15 cellular contexts compared by ENCODE assay signal in genomic region chr19:54756199-54757110, GRCh38. TPM values are rescaled to one million over a fixed set of nuclear protein-coding genes. Genes with fewer than 3 reads are reported as not detected.
"Had no signal": no experiment of that assay in that cellular context is flagged by ENCODE, and none has a peak within 500 bp of the region (broad histone marks: within the 10 kb centered on the region; RNA-seq: fewer than 3 reads in every experiment).

No MANE protein-coding gene starts in this region.

RNA-seq across cellular contexts. Expression of gene KIR2DL1, which starts 13.1 kb away (rescaled TPM):
- total RNA-seq: stomach, subcutaneous adipose tissue, temporal lobe, testis, thoracic aorta, thyroid gland, tibial nerve, transverse colon, ureter, urinary bladder, uterus, vagina had no signal
- polyA plus RNA-seq: stomach had no signal

RNA-seq across cellular contexts. Expression of gene KIR2DL3, which starts 18.1 kb away (rescaled TPM):
- total RNA-seq: stomach, subcutaneous adipose tissue, suprapubic skin, temporal lobe, testis, thoracic aorta, thyroid gland, tibial nerve, upper lobe of right lung, ureter, urinary bladder, uterus, vagina had no signal
- polyA plus RNA-seq: stomach, urinary bladder had no signal

RNA-seq across cellular contexts. Expression of gene KIR3DL3, which starts 32.2 kb away (rescaled TPM):
- total RNA-seq: stomach, subcutaneous adipose tissue, suprapubic skin, temporal lobe, testis, thoracic aorta, thyroid gland, tibial nerve, upper lobe of left lung, upper lobe of right lung, ureter, urinary bladder, uterus, vagina had no signal
- polyA plus RNA-seq: stomach, urinary bladder had no signal

RNA-seq across cellular contexts. Expression of gene KIR2DL4, which starts 47.0 kb away (rescaled TPM):
- total RNA-seq: temporal lobe, thyroid gland, tibial nerve, urinary bladder, uterus, vagina had no signal

RNA-seq across cellular contexts. Expression of gene KIR3DL1, which starts 59.8 kb away (rescaled TPM):
- total RNA-seq: stomach, subcutaneous adipose tissue, suprapubic skin, temporal lobe, testis, thoracic aorta, thyroid gland, transverse colon, ureter, urinary bladder, vagina had no signal
- polyA plus RNA-seq: stomach, urinary bladder had no signal
